In genomic region chr15:61654004-61654740, GRCh38 we compare ENCODE assay signal across 14 cellular contexts.
DNase-seq lines count a peak whose midpoint lies in the region; ATAC-seq and TF ChIP-seq lines count a peak whose summit lies in the region.
"Had no signal": no experiment of that assay in that cellular context is flagged by ENCODE, and none has a peak within 500 bp of the region (broad histone marks: within the 10 kb centered on the region; RNA-seq: fewer than 3 reads in every experiment).

No MANE protein-coding gene starts in this region.

- no peak for TF ChIP-seq EP300 in esophagus muscularis mucosa (IDR thresholded peaks at IDR 0.05)

- TF ChIP-seq POLR2A in esophagus muscularis mucosa (IDR thresholded peaks at IDR 0.05; ENCODE audit: low read depth) (no peak), gastrocnemius medialis (IDR thresholded peaks at IDR 0.05) (no peak)

- no peaks in the 10 kb centered on the region for H3K36me3 Mint-ChIP-seq in activated CD4-positive, alpha-beta T cell treated with anti-CD3 and anti-CD28 coated beads for 36 hours (ENCODE audit: low read depth)
- H3K36me3 Mint-ChIP-seq: IgD-negative memory B cell had no signal

- no peak overlapping the region for H3K27ac Mint-ChIP-seq in activated CD4-positive, alpha-beta T cell treated with anti-CD3 and anti-CD28 coated beads for 36 hours
- H3K27ac Mint-ChIP-seq: IgD-negative memory B cell had no signal

- WGBS in esophagus muscularis mucosa: 87% methylated on average over 7 of the region's 9 CpGs

- peak overlapping the region; percentile 66 for H3K4me2 ChIP-seq in BLaER1

- H3K27me3 ChIP-seq in BLaER1 (no peaks in the 10 kb centered on the region), esophagus muscularis mucosa (peaks cover 0 to 11% (median 0%) of the 10 kb centered on the region in 4 donors), gastrocnemius medialis (no peaks in the 10 kb centered on the region)

- H3K27ac ChIP-seq in BLaER1 (no peak overlapping the region), esophagus muscularis mucosa (replicated peaks in 1 of 4) (no peak overlapping the region), gastrocnemius medialis (peak overlapping the region; percentile 46 to 82 (median 74))

- in situ Hi-C loops in gastrocnemius medialis (cut with MboI; ENCODE audit: low sequenced_read_pairs in 4 of 4): no loop called here

- H3K36me3 ChIP-seq in BLaER1 (no peaks in the 10 kb centered on the region), esophagus muscularis mucosa (no peaks in the 10 kb centered on the region), gastrocnemius medialis (no peaks in the 10 kb centered on the region)

- H3K4me3 Mint-ChIP-seq in activated CD4-positive, alpha-beta T cell treated with anti-CD3 and anti-CD28 coated beads for 36 hours: no peak overlapping the region
- H3K4me3 Mint-ChIP-seq: IgD-negative memory B cell had no signal

- H3K9me3 ChIP-seq in BLaER1: peaks cover 5% of the 10 kb centered on the region; the same call in 1 of the 2 replicates
- H3K9me3 ChIP-seq in esophagus muscularis mucosa: no peaks in the 10 kb centered on the region
- no peaks in the 10 kb centered on the region for H3K9me3 ChIP-seq in gastrocnemius medialis

- no peak overlapping the region for H3K9ac ChIP-seq in BLaER1

- peaks cover 17% of the 10 kb centered on the region for H3K4me1 ChIP-seq in BLaER1
- H3K4me1 ChIP-seq in esophagus muscularis mucosa: no peaks in the 10 kb centered on the region
- peaks cover 5 to 23% of the 10 kb centered on the region in 2 donors for H3K4me1 ChIP-seq in gastrocnemius medialis

- H3K4me3 ChIP-seq in BLaER1 (no peak overlapping the region), esophagus muscularis mucosa (no peak overlapping the region), gastrocnemius medialis (no peak overlapping the region)
- H3K4me3 ChIP-seq: GM12878 had no signal

- intact Hi-C loops in esophagus muscularis mucosa (cut with DNase I): no loop called here
- intact Hi-C loops in gastrocnemius medialis (cut with DNase I; ENCODE audit: low total_unique reads): no loop called here
- intact Hi-C loops in activated CD4-positive, alpha-beta T cell treated with anti-CD3 and anti-CD28 coated beads for 36 hours (cut with DNase I, micrococcal nuclease): no loop called here

- ATAC-seq in gastrocnemius medialis (peak; percentile 53 to 68), GM18909 (IDR thresholded peaks at IDR 0.05; ENCODE audit: poor library complexity, unreplicated experiment) (no peak)
- no peak for ATAC-seq in activated CD4-positive, alpha-beta T cell treated with anti-CD3 and anti-CD28 coated beads for 36 hours
- ATAC-seq: GM12878, HCT116, PC-3 had no signal

- TF ChIP-seq CTCF in esophagus muscularis mucosa (IDR thresholded peaks at IDR 0.05) (no peak), gastrocnemius medialis (IDR thresholded peaks at IDR 0.05 in 4 of 5, conservative IDR thresholded peaks at IDR 0.05 in 1 of 5) (no peak)

- POLR2A ChIA-PET in activated CD4-positive, alpha-beta T cell treated with anti-CD3 and anti-CD28 coated beads for 36 hours (lab: Charles Lee): no interaction called here

- peaks cover 12% of the 10 kb centered on the region for H3K27me3 Mint-ChIP-seq in activated CD4-positive, alpha-beta T cell treated with anti-CD3 and anti-CD28 coated beads for 36 hours
- H3K27me3 Mint-ChIP-seq: IgD-negative memory B cell had no signal

- DNase-seq in amniotic epithelial cell (ENCODE audit: low read depth) (peak; percentile 0), esophagus muscularis mucosa (ENCODE audit: extremely low spot score) (peak; percentile 84), gastrocnemius medialis (peak; percentile 42 to 49)
- DNase-seq in stimulated activated CD4-positive, alpha-beta T cell treated with anti-CD3 and anti-CD28 coated beads, Interleukin-4, amount 100 ng/mL, for 24 hours: no peak
- no peak for DNase-seq in activated CD4-positive, alpha-beta T cell treated with anti-CD3 and anti-CD28 coated beads, Interleukin-2, amount 50 U/mL, for 48 hours
- no peak for DNase-seq in activated CD4-positive, alpha-beta T cell treated with anti-CD3 and anti-CD28 coated beads for 36 hours
- DNase-seq: MV-4-11, NCI-H146, PC-3 had no signal

- CTCF ChIA-PET in activated CD4-positive, alpha-beta T cell treated with anti-CD3 and anti-CD28 coated beads for 36 hours (lab: Charles Lee): interaction anchor here (1.5 kb wide), 1 partner anchor 17 kb away, joined by 3 read pairs; no protein-coding TSS in a partner anchor

- H3K4me1 Mint-ChIP-seq in activated CD4-positive, alpha-beta T cell treated with anti-CD3 and anti-CD28 coated beads for 36 hours: no peaks in the 10 kb centered on the region
- H3K4me1 Mint-ChIP-seq: IgD-negative memory B cell had no signal

- H4K20me1 ChIP-seq in BLaER1: no peaks in the 10 kb centered on the region

- H3K9me3 Mint-ChIP-seq in activated CD4-positive, alpha-beta T cell treated with anti-CD3 and anti-CD28 coated beads for 36 hours (ENCODE audit: low read depth): no peaks in the 10 kb centered on the region

Comparison
In these comparisons a context has a peak if more than half of its experiments do, and no peak if none do; other contexts are left out.
1. H3K27ac ChIP-seq: peak in gastrocnemius medialis (4 of 4); none in BLaER1 (single experiment) and esophagus muscularis mucosa (0 of 4).
2. DNase-seq: peak in amniotic epithelial cell (single experiment), esophagus muscularis mucosa (single experiment) and gastrocnemius medialis (2 of 2); none in stimulated activated CD4-positive, alpha-beta T cell treated with anti-CD3 and anti-CD28 coated beads, Interleukin-4, amount 100 ng/mL, for 24 hours (single experiment), activated CD4-positive, alpha-beta T cell treated with anti-CD3 and anti-CD28 coated beads, Interleukin-2, amount 50 U/mL, for 48 hours (0 of 2) and activated CD4-positive, alpha-beta T cell treated with anti-CD3 and anti-CD28 coated beads for 36 hours (single experiment).
3. ATAC-seq: peak in gastrocnemius medialis (2 of 2); none in activated CD4-positive, alpha-beta T cell treated with anti-CD3 and anti-CD28 coated beads for 36 hours (single experiment) and GM18909 (single experiment).